ENCODE assay signal across 9 cellular contexts in the genomic region with DNA sequence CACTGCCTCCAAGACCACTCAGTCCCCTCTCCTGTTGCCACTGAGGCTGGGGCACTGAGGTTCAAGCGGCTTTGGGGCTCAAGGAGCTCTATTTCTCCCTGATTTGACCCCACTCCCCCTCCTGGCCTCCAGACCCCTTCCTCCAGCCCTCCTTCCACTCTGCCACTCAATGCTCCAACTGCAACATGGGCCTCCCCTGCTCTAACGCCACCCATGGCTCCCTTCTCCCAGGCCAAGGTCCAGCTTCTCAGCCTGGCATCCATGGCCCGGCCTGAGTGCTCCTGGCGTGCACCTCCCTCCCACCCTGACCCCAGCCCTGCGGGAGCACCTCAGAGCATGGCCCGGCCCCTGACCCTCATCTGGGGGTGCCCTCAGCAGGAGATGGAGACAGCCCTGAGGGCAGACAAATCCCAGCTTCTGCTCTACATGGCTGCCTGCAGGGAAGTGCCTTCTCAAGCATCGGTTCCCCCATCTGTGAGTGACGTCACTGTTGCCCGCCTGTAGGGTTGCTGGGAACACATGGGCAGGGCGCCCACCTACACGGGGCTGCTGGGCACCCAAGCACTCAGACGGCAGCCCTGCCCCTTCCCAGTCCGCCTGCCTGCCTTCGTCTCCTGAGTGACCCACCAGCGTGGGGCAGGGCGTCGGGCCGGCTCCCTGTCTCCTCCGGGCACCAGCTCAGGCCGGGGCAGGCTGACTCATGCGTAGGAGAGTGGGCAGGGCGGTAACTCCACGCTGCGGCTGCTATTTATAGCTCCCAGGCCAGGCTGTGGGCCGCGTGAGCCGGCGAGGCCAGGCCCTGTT. TPM values are rescaled to one million over a fixed set of nuclear protein-coding genes. Genes with fewer than 3 reads are reported as not detected.
DNase-seq lines count a peak whose midpoint lies in the region; ATAC-seq and TF ChIP-seq lines count a peak whose summit lies in the region.
"Had no signal": no experiment of that assay in that cellular context is flagged by ENCODE, and none has a peak within 500 bp of the region (broad histone marks: within the 10 kb centered on the region; RNA-seq: fewer than 3 reads in every experiment).

No MANE protein-coding gene starts in this region.

- H3K9me3 Mint-ChIP-seq in natural killer cell treated with Interleukin-12 subunit alpha and Interleukin-12 subunit beta and Interleukin-15 and Interleukin-18, amount 100 ng/mL, for 72 hours: no peaks in the 10 kb centered on the region
- H3K9me3 Mint-ChIP-seq in natural killer cell (no peaks in the 10 kb centered on the region), memory B cell (no peaks in the 10 kb centered on the region)
- no peaks in the 10 kb centered on the region for H3K9me3 Mint-ChIP-seq in activated naive CD4-positive, alpha-beta T cell treated with anti-CD3 and anti-CD28 coated beads, Interleukin-2, amount 50 U/mL, for 72 hours
- no peaks in the 10 kb centered on the region for H3K9me3 Mint-ChIP-seq in T-helper 2 cell treated with Interferon-gamma antibody and Interleukin-4, amounts not matched to agents 5 μg/mL and 100 μg/mL, for 36 hours

- no peaks in the 10 kb centered on the region for H3K36me3 Mint-ChIP-seq in natural killer cell treated with Interleukin-12 subunit alpha and Interleukin-12 subunit beta and Interleukin-15 and Interleukin-18, amount 100 ng/mL, for 72 hours
- H3K36me3 Mint-ChIP-seq in natural killer cell: no peaks in the 10 kb centered on the region
- H3K36me3 Mint-ChIP-seq in memory B cell: no peaks in the 10 kb centered on the region
- no peaks in the 10 kb centered on the region for H3K36me3 Mint-ChIP-seq in activated naive CD4-positive, alpha-beta T cell treated with anti-CD3 and anti-CD28 coated beads, Interleukin-2, amount 50 U/mL, for 72 hours
- no peaks in the 10 kb centered on the region for H3K36me3 Mint-ChIP-seq in T-helper 2 cell treated with Interferon-gamma antibody and Interleukin-4, amounts not matched to agents 5 μg/mL and 100 μg/mL, for 36 hours (ENCODE audit: low read depth)

- POLR2A ChIA-PET in A673 (lab: Charles Lee; ENCODE audit: low non-redundant PET): no interaction called here

- no peak overlapping the region for H3K27ac Mint-ChIP-seq in natural killer cell treated with Interleukin-12 subunit alpha and Interleukin-12 subunit beta and Interleukin-15 and Interleukin-18, amount 100 ng/mL, for 72 hours
- H3K27ac Mint-ChIP-seq in natural killer cell: no peak overlapping the region
- no peak overlapping the region for H3K27ac Mint-ChIP-seq in memory B cell
- H3K27ac Mint-ChIP-seq in activated naive CD4-positive, alpha-beta T cell treated with anti-CD3 and anti-CD28 coated beads, Interleukin-2, amount 50 U/mL, for 72 hours: no peak overlapping the region
- H3K27ac Mint-ChIP-seq in T-helper 2 cell treated with Interferon-gamma antibody and Interleukin-4, amounts not matched to agents 5 μg/mL and 100 μg/mL, for 36 hours: no peak overlapping the region

- CTCF ChIA-PET in A673 (lab: Charles Lee): no interaction called here

- TF ChIP-seq CTCF in natural killer cell (IDR thresholded peaks at IDR 0.05) (no peak), A673 (conservative IDR thresholded peaks at IDR 0.05; ENCODE audit: low read depth, low read length) (no peak)

- DNase-seq in natural killer cell treated with Interleukin-12 subunit alpha and Interleukin-12 subunit beta and Interleukin-15 and Interleukin-18, amount 100 ng/mL, for 72 hours (ENCODE audit: low spot score): peak; percentile 58
- DNase-seq in natural killer cell (no peak), cerebellar cortex (ENCODE audit: low spot score) (peak; percentile 74), memory B cell (ENCODE audit: low spot score in 2 of 2) (no peak), NCI-H1930 (lab: John Stamatoyannopoulos, UW) (no peak), A673 (ENCODE audit: low spot score) (no peak)
- no peak for DNase-seq in activated naive CD4-positive, alpha-beta T cell treated with anti-CD3 and anti-CD28 coated beads, Interleukin-2, amount 50 U/mL, for 72 hours (ENCODE audit: low spot score in 2 of 2)
- no peak for DNase-seq in T-helper 2 cell treated with Interferon-gamma antibody and Interleukin-4, amounts not matched to agents 5 μg/mL and 100 μg/mL, for 36 hours (ENCODE audit: low spot score)
- DNase-seq: COR-L47 had no signal

- peaks cover 13 to 17% of the 10 kb centered on the region in 2 donors for H3K27me3 Mint-ChIP-seq in natural killer cell treated with Interleukin-12 subunit alpha and Interleukin-12 subunit beta and Interleukin-15 and Interleukin-18, amount 100 ng/mL, for 72 hours
- H3K27me3 Mint-ChIP-seq in natural killer cell (ENCODE audit: low read depth in 2 of 2) (peaks cover 8 to 15% of the 10 kb centered on the region in 2 donors), memory B cell (no peaks in the 10 kb centered on the region)
- peaks cover 27% of the 10 kb centered on the region for H3K27me3 Mint-ChIP-seq in T-helper 2 cell treated with Interferon-gamma antibody and Interleukin-4, amounts not matched to agents 5 μg/mL and 100 μg/mL, for 36 hours (ENCODE audit: low read depth)

- H3K27me3 ChIP-seq in A673 (replicated peaks; ENCODE audit: insufficient read depth, low read depth, low read length, poor library complexity): peaks cover 11% of the 10 kb centered on the region

- no peaks in the 10 kb centered on the region for H3K36me3 ChIP-seq in A673 (ENCODE audit: insufficient read depth, low read length, poor library complexity, severe bottlenecking)

- peak in 1 of 2 donors; percentile 4 for ATAC-seq in natural killer cell treated with Interleukin-12 subunit alpha and Interleukin-12 subunit beta and Interleukin-15 and Interleukin-18, amount 100 ng/mL, for 72 hours
- ATAC-seq in natural killer cell: no peak
- ATAC-seq in memory B cell (ENCODE audit: low read depth): peak; percentile 42
- ATAC-seq in activated naive CD4-positive, alpha-beta T cell treated with anti-CD3 and anti-CD28 coated beads, Interleukin-2, amount 50 U/mL, for 72 hours: no peak

- intact Hi-C loops in natural killer cell (cut with micrococcal nuclease) (no loop called here), A673 (cut with micrococcal nuclease; ENCODE audit: unreplicated experiment) (no loop called here)

- H3K4me3 Mint-ChIP-seq in natural killer cell treated with Interleukin-12 subunit alpha and Interleukin-12 subunit beta and Interleukin-15 and Interleukin-18, amount 100 ng/mL, for 72 hours: no peak overlapping the region
- H3K4me3 Mint-ChIP-seq in natural killer cell (no peak overlapping the region), memory B cell (peak overlapping the region; percentile 68)
- no peak overlapping the region for H3K4me3 Mint-ChIP-seq in T-helper 2 cell treated with Interferon-gamma antibody and Interleukin-4, amounts not matched to agents 5 μg/mL and 100 μg/mL, for 36 hours

- H3K9me3 ChIP-seq in A673 (ENCODE audit: low read depth, low read length, poor library complexity, severe bottlenecking): no peaks in the 10 kb centered on the region

- no peak overlapping the region for H3K4me3 ChIP-seq in A673 (ENCODE audit: low read depth, low read length, poor library complexity, severe bottlenecking)

- H3K4me1 Mint-ChIP-seq in natural killer cell treated with Interleukin-12 subunit alpha and Interleukin-12 subunit beta and Interleukin-15 and Interleukin-18, amount 100 ng/mL, for 72 hours (ENCODE audit: low read depth in 2 of 2): peaks cover 0 to 3% of the 10 kb centered on the region in 2 donors
- H3K4me1 Mint-ChIP-seq in natural killer cell: peaks cover 5% of the 10 kb centered on the region in 2 donors
- peaks cover 31% of the 10 kb centered on the region for H3K4me1 Mint-ChIP-seq in memory B cell
- peaks cover 2% of the 10 kb centered on the region for H3K4me1 Mint-ChIP-seq in T-helper 2 cell treated with Interferon-gamma antibody and Interleukin-4, amounts not matched to agents 5 μg/mL and 100 μg/mL, for 36 hours (ENCODE audit: low read depth)

- H3K4me1 ChIP-seq in A673 (ENCODE audit: insufficient read depth, low read length, poor library complexity, severe bottlenecking): peaks cover 5% of the 10 kb centered on the region

- BruUV-seq in A673 (replicated peaks; lab: Mats Ljungman, UMichigan): no TSS peak

- H3K27ac ChIP-seq in A673 (ENCODE audit: low read depth, low read length, poor library complexity, severe bottlenecking): no peak overlapping the region

RNA-seq across cellular contexts. Expression of a gene that starts 1.6 kb away (rescaled TPM):
- not detected for total RNA-seq in natural killer cell treated with Interleukin-12 subunit alpha and Interleukin-12 subunit beta and Interleukin-15 and Interleukin-18, amount 100 ng/mL, for 72 hours
- total RNA-seq in natural killer cell (under 1 TPM; 0.12 to 0.48 (median 0.18) TPM), A673 (2021) (36.8 and 46.5 TPM in 2 replicates)
- under 1 TPM; 0.11 to 0.72 TPM for total RNA-seq in activated naive CD4-positive, alpha-beta T cell treated with anti-CD3 and anti-CD28 coated beads, Interleukin-2, amount 50 U/mL, for 72 hours

RNA-seq across cellular contexts. Expression of a gene that starts 17.1 kb away (rescaled TPM):
- 10 to 100 TPM; 30.5 to 91.6 TPM for total RNA-seq in natural killer cell treated with Interleukin-12 subunit alpha and Interleukin-12 subunit beta and Interleukin-15 and Interleukin-18, amount 100 ng/mL, for 72 hours
- total RNA-seq in natural killer cell (10 to 100 TPM; 14.8 to 29.4 (median 19.6) TPM), A673 (2021) (43.2 and 44.8 TPM in 2 replicates)
- 10 to 100 TPM; 24.8 to 27.3 TPM for total RNA-seq in activated naive CD4-positive, alpha-beta T cell treated with anti-CD3 and anti-CD28 coated beads, Interleukin-2, amount 50 U/mL, for 72 hours

RNA-seq across cellular contexts. Expression of a gene that starts 20.2 kb away (rescaled TPM):
- total RNA-seq in natural killer cell treated with Interleukin-12 subunit alpha and Interleukin-12 subunit beta and Interleukin-15 and Interleukin-18, amount 100 ng/mL, for 72 hours: under 1 TPM; 0.26 to 0.59 TPM
- 1 to 10 TPM in 2 of 3 donors, under 1 TPM in 1; 0.75 to 4.8 (median 1.5) TPM for total RNA-seq in natural killer cell
- total RNA-seq in activated naive CD4-positive, alpha-beta T cell treated with anti-CD3 and anti-CD28 coated beads, Interleukin-2, amount 50 U/mL, for 72 hours: under 1 TPM; 0.30 to 0.84 TPM
- total RNA-seq in A673 (2021): 0.30 and 1.4 TPM in 2 replicates

Comparison
In these comparisons a context has a peak if more than half of its experiments do, and no peak if none do; other contexts are left out.
1. DNase-seq: peak in natural killer cell treated with Interleukin-12 subunit alpha and Interleukin-12 subunit beta and Interleukin-15 and Interleukin-18, amount 100 ng/mL, for 72 hours (single experiment) and cerebellar cortex (single experiment); none in natural killer cell (single experiment), memory B cell (0 of 2), NCI-H1930 (0 of 2), activated naive CD4-positive, alpha-beta T cell treated with anti-CD3 and anti-CD28 coated beads, Interleukin-2, amount 50 U/mL, for 72 hours (0 of 2), T-helper 2 cell treated with Interferon-gamma antibody and Interleukin-4, amounts not matched to agents 5 μg/mL and 100 μg/mL, for 36 hours (single experiment) and A673 (single experiment).
2. RNA of a gene that starts 1.6 kb away (total RNA-seq): 36.8 to 46.5 TPM in A673; 0.11 to 0.72 TPM in activated naive CD4-positive, alpha-beta T cell treated with anti-CD3 and anti-CD28 coated beads, Interleukin-2, amount 50 U/mL, for 72 hours, 0.12 to 0.48 TPM in natural killer cell and not detected in natural killer cell treated with Interleukin-12 subunit alpha and Interleukin-12 subunit beta and Interleukin-15 and Interleukin-18, amount 100 ng/mL, for 72 hours; every median in the first group is over 10 times any median in the second.